ENCODE assay signal across 23 cellular contexts in the genomic region with DNA sequence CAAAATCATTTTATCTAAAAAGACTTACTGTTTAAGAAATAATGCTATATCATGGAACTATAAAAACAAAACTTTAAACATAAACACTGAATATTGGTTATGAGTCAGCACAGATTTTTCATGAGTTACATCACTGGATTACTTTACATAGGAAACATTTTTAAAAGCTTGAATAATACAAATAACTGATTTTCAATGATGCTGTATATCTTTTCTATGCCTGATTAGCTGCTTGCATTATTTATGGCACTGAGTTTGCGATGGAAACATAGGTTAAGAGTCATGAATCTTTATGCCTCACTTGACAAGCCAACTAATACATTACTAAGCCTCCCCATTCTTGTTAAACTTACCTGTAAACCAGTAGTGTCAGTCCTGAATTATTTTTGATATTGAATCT.
DNase-seq lines count a peak whose midpoint lies in the region; ATAC-seq and TF ChIP-seq lines count a peak whose summit lies in the region.
"Had no signal": no experiment of that assay in that cellular context is flagged by ENCODE, and none has a peak within 500 bp of the region (broad histone marks: within the 10 kb centered on the region; RNA-seq: fewer than 3 reads in every experiment).

No MANE protein-coding gene starts in this region.

- no peak for TF ChIP-seq CTCF in fibroblast of mammary gland (conservative IDR thresholded peaks at IDR 0.05; ENCODE audit: control insufficient read depth, insufficient read depth, low read depth, low read length)
- no peak for TF ChIP-seq CTCF in mesothelial cell of epicardium (IDR thresholded peaks at IDR 0.05; ENCODE audit: unreplicated experiment)

- no peak overlapping the region for H3K4me3 Mint-ChIP-seq in mesothelial cell of epicardium
- H3K4me3 Mint-ChIP-seq: activated T-cell treated with anti-CD3 and anti-CD28 coated beads, Interleukin-2, amount 50 U/mL, for 4 hours; GM23338; nephron had no signal

- H3K27ac Mint-ChIP-seq in mesothelial cell of epicardium, result peak overlapping the region; percentile 5
- H3K27ac Mint-ChIP-seq: GM23338, nephron had no signal

- no peaks in the 10 kb centered on the region for H3K27me3 Mint-ChIP-seq in mesothelial cell of epicardium (ENCODE audit: low read depth)

- peaks cover 3% of the 10 kb centered on the region for H3K9me3 Mint-ChIP-seq in mesothelial cell of epicardium
- H3K9me3 Mint-ChIP-seq: GM23338, nephron had no signal

- H3K4me1 Mint-ChIP-seq in mesothelial cell of epicardium, result peaks cover 14% of the 10 kb centered on the region
- H3K4me1 Mint-ChIP-seq: GM23338, nephron had no signal

- no peaks in the 10 kb centered on the region for H3K36me3 Mint-ChIP-seq in mesothelial cell of epicardium

- ATAC-seq in GM21447 (IDR thresholded peaks at IDR 0.05; ENCODE audit: unreplicated experiment) (no peak), GM21423 (IDR thresholded peaks at IDR 0.05; ENCODE audit: unreplicated experiment) (no peak)
- ATAC-seq: activated T-cell treated with anti-CD3 and anti-CD28 coated beads, Interleukin-2, amount 50 U/mL, for 4 hours; gastroesophageal sphincter; GM23338; K562; left cardiac atrium had no signal

- H3K4me3 ChIP-seq in fibroblast of mammary gland (ENCODE audit: control insufficient read depth, low read depth, low read length), result no peak overlapping the region
- H3K4me3 ChIP-seq: gastroesophageal sphincter, GM23338, K562, tibial nerve had no signal

- DNase-seq in HCEC 1CT (peak; percentile 62), amniotic epithelial cell (ENCODE audit: low read depth) (peak; percentile 19), fibroblast of mammary gland (ENCODE audit: low read depth) (peak; percentile 53), mesothelial cell of epicardium (ENCODE audit: low spot score in 2 of 2, unreplicated experiment in 2 of 2) (no peak)
- no peak for DNase-seq in central memory CD4-positive, alpha-beta T cell
- DNase-seq: activated T-cell treated with anti-CD3 and anti-CD28 coated beads, Interleukin-2, amount 50 U/mL, for 4 hours; COR-L47; DND-41; left cardiac atrium; NCI-H1092 treated with DMSO at 0.1 percent for 48 hours; NCI-H1694 treated with DMSO at 0.1 percent for 48 hours; NCI-H524 treated with DMSO at 0.1 percent for 48 hours; OCI-M1; Right ventricle myocardium superior; stimulated activated CD4-positive, alpha-beta T cell treated with anti-CD3 and anti-CD28 coated beads, Interleukin-4, amount 100 ng/mL, for 4 hours; T-helper 2 cell had no signal

Comparison
In these comparisons a context has a peak if more than half of its experiments do, and no peak if none do; other contexts are left out.
1. DNase-seq: peak in HCEC 1CT (single experiment), amniotic epithelial cell (single experiment) and fibroblast of mammary gland (single experiment); none in mesothelial cell of epicardium (0 of 2) and central memory CD4-positive, alpha-beta T cell (single experiment).